8 cellular contexts compared by ENCODE assay signal in genomic region chr11:93234602-93235207, GRCh38. TPM values are rescaled to one million over a fixed set of nuclear protein-coding genes. Genes with fewer than 3 reads are reported as not detected.
DNase-seq lines count a peak whose midpoint lies in the region; ATAC-seq, FAIRE-seq and TF ChIP-seq lines count a peak whose summit lies in the region.

No MANE protein-coding gene starts in this region.

- no peak overlapping the region for H3K27ac ChIP-seq in A549
- H3K27ac ChIP-seq in small intestine (ENCODE audit: low read depth in 1 of 2, low read length in 1 of 2) = no peak overlapping the region

- FAIRE-seq in A549 (lab: Jason Lieb, UNC) (peak; percentile 23), small intestine (lab: Jason Lieb, UNC) (no peak)

- peak; percentile 87 to 90 for TF ChIP-seq RAD21 in A549 (conservative IDR thresholded peaks at IDR 0.05 in 1 of 2, IDR thresholded peaks at IDR 0.05 in 1 of 2)

- POLR2A ChIA-PET in A549 (lab: Yijun Ruan, JAX) = no interaction called here

- H3K27ac Mint-ChIP-seq in T-helper 2 cell treated with Interferon-gamma antibody and Interleukin-4, amounts not matched to agents 5 μg/mL and 100 μg/mL, for 36 hours = no peak overlapping the region

- no peak for TF ChIP-seq POLR2A in A549 (IDR thresholded peaks at IDR 0.05; ENCODE audit: low read length)

- peaks cover 0 to 4% of the 10 kb centered on the region in 2 donors for H3K27me3 ChIP-seq in small intestine (ENCODE audit: control insufficient read depth in 2 of 2, insufficient read depth in 2 of 2, low read length in 2 of 2)

- ATAC-seq in A549 (peak; percentile 97 to 99), GM18511 (IDR thresholded peaks at IDR 0.05; ENCODE audit: unreplicated experiment) (peak; percentile 99), HG02973 (IDR thresholded peaks at IDR 0.05; ENCODE audit: unreplicated experiment) (peak; percentile 99)

- CTCF ChIA-PET in A549 (lab: Yijun Ruan, JAX) = interaction anchor here (0.6 to 5.8 kb wide), 30 partner anchors 9 to 629 kb away, joined by 3 to 86 read pairs (median 4); partner anchors contain the start of gene CEP295

- peaks cover 21% of the 10 kb centered on the region for H3K27me3 Mint-ChIP-seq in T-helper 2 cell treated with Interferon-gamma antibody and Interleukin-4, amounts not matched to agents 5 μg/mL and 100 μg/mL, for 36 hours (ENCODE audit: low read depth)

- DNase-seq in A549 (ENCODE audit: low read depth in 1 of 2, low spot score in 1 of 2) = peak; percentile 41 to 71
- peak; percentile 53 for DNase-seq in NCI-H1694 treated with DMSO at 0.1 percent for 48 hours (lab: John Stamatoyannopoulos, UW)
- peak; percentile 48 for DNase-seq in T-helper 2 cell treated with Interferon-gamma antibody and Interleukin-4, amounts not matched to agents 5 μg/mL and 100 μg/mL, for 36 hours (ENCODE audit: low spot score)
- DNase-seq in astrocyte of the spinal cord (ENCODE audit: low read depth, low spot score) = peak; percentile 76
- peak in 48 of 51 donors; percentile 3 to 86 (median 59) for DNase-seq in hypothalamus (lab: John Stamatoyannopoulos, UW)
- peak; percentile 78 for DNase-seq in small intestine

- in situ Hi-C loops in astrocyte of the spinal cord (cut with HindIII; ENCODE audit: low sequenced_read_pairs) = no loop called here

- WGBS in A549 (ENCODE audit: missing lambda C conversion rate) = 25% methylated on average over 4 of the region's 4 CpGs
- 24 to 26% (median 26%) methylated on average over 4 of the region's 4 CpGs for WGBS in small intestine, 3 donors

- H3K36me3 ChIP-seq in small intestine (ENCODE audit: control insufficient read depth in 2 of 2, insufficient read depth in 2 of 2, low read length in 2 of 2) = no peaks in the 10 kb centered on the region

- H3K4me3 ChIP-seq in A549 (no peak overlapping the region), astrocyte of the spinal cord (ENCODE audit: low read depth, low read length) (no peak overlapping the region), small intestine (ENCODE audit: low read depth in 1 of 2, low read length in 2 of 2) (no peak overlapping the region)

- H3K9me3 ChIP-seq in A549 = no peaks in the 10 kb centered on the region
- no peaks in the 10 kb centered on the region for H3K9me3 ChIP-seq in small intestine (ENCODE audit: control insufficient read depth, low read depth)

- no peak for TF ChIP-seq EP300 in A549 (IDR thresholded peaks at IDR 0.05)

- no peak overlapping the region for H3K4me3 Mint-ChIP-seq in T-helper 2 cell treated with Interferon-gamma antibody and Interleukin-4, amounts not matched to agents 5 μg/mL and 100 μg/mL, for 36 hours

- no peak overlapping the region for H3K4me2 ChIP-seq in A549

- H3K4me1 ChIP-seq in A549 (no peaks in the 10 kb centered on the region), small intestine (ENCODE audit: control insufficient read depth in 2 of 2, insufficient read depth in 1 of 2, low read depth in 1 of 2, low read length in 1 of 2) (no peaks in the 10 kb centered on the region)

- peaks cover 2% of the 10 kb centered on the region for H3K4me1 Mint-ChIP-seq in T-helper 2 cell treated with Interferon-gamma antibody and Interleukin-4, amounts not matched to agents 5 μg/mL and 100 μg/mL, for 36 hours (ENCODE audit: low read depth)

- TF ChIP-seq CTCF in A549 (IDR thresholded peaks at IDR 0.05) (peak; percentile 74), astrocyte of the spinal cord (IDR thresholded peaks at IDR 0.05; ENCODE audit: low read depth, low read length) (peak; percentile 94)

- no peaks in the 10 kb centered on the region for H3K36me3 Mint-ChIP-seq in T-helper 2 cell treated with Interferon-gamma antibody and Interleukin-4, amounts not matched to agents 5 μg/mL and 100 μg/mL, for 36 hours (ENCODE audit: low read depth)

- no peaks in the 10 kb centered on the region for H3K9me3 Mint-ChIP-seq in T-helper 2 cell treated with Interferon-gamma antibody and Interleukin-4, amounts not matched to agents 5 μg/mL and 100 μg/mL, for 36 hours

TF ChIP-seq in A549, 52 proteins besides CTCF, POLR2A, EP300 and RAD21:
- TF ChIP-seq NR3C1 (IDR thresholded peaks at IDR 0.05) (no peak), SMC3 (IDR thresholded peaks at IDR 0.05) (peak; percentile 64; the same call in 2 of the 3 replicates)

RNA-seq across cellular contexts. Expression of gene SLC36A4, which starts 36.9 kb away (rescaled TPM):
- 24.8 and 30.5 TPM in 2 replicates for polyA plus RNA-seq in A549 (2011; rRNA removed)
- 6.8 and 8.2 TPM in 2 replicates for polyA plus RNA-seq in A549 (2012; cell fraction: cytosol; rRNA removed)
- polyA plus RNA-seq in A549 (2012; cell fraction: nucleus; rRNA removed) = 3.3 and 3.8 TPM in 2 replicates
- 20.5 to 24.5 TPM (median 24.1 TPM) in 3 replicates for polyA plus RNA-seq in A549 (2017; fragmentation: RNase III; extraction: RNeasy Plus Mini Kit Qiagen cat#74134 plus additional on column Dnase treatment)
- 10.2 and 11.1 TPM in 2 replicates for polyA minus RNA-seq in A549 (2011; rRNA and poly(A)+ RNA removed)
- 1 to 10 TPM in 2 of 3 donors, under 1 TPM in 1; 0.45 to 3.4 (median 1.4) TPM for polyA plus RNA-seq in small intestine
